ENCODE assay signal across 18 cellular contexts in genomic region chr6:88843040-88843439, GRCh38.
DNase-seq lines count a peak whose midpoint lies in the region; ATAC-seq and TF ChIP-seq lines count a peak whose summit lies in the region.
"Had no signal": no experiment of that assay in that cellular context is flagged by ENCODE, and none has a peak within 500 bp of the region (broad histone marks: within the 10 kb centered on the region; RNA-seq: fewer than 3 reads in every experiment).

No MANE protein-coding gene starts in this region.

- no peaks in the 10 kb centered on the region for H3K4me1 ChIP-seq in right atrium auricular region
- no peaks in the 10 kb centered on the region for H3K4me1 ChIP-seq in right cardiac atrium (ENCODE audit: control insufficient read depth, insufficient read depth, low read length)
- H3K4me1 ChIP-seq in aorta (ENCODE audit: control insufficient read depth in 1 of 2, insufficient read depth in 2 of 2, low read length in 2 of 2), result peaks cover 0 to 2% of the 10 kb centered on the region in 2 donors
- H3K4me1 ChIP-seq: lower lobe of right lung, neural progenitor cell had no signal

- H3K27ac ChIP-seq in right atrium auricular region (peak overlapping the region in 1 of 2 donors; percentile 18), right cardiac atrium (ENCODE audit: low read length) (peak overlapping the region; percentile 52), aorta (ENCODE audit: low read depth in 1 of 2, low read length in 2 of 2) (peak overlapping the region; percentile 82 to 93)
- H3K27ac ChIP-seq: body of pancreas, lower lobe of right lung, neural progenitor cell had no signal

- DNase-seq in Right ventricle myocardium inferior (ENCODE audit: missing footprints), result no peak
- no peak for DNase-seq in right atrium auricular region (ENCODE audit: low spot score)
- peak; percentile 77 to 81 for DNase-seq in cardiac fibroblast (ENCODE audit: low read depth in 2 of 2)
- DNase-seq in right cardiac atrium, result no peak
- no peak for DNase-seq in aorta
- no peak for DNase-seq in DMS114 treated with DMSO at 0.1 percent for 48 hours (lab: John Stamatoyannopoulos, UW; ENCODE audit: unreplicated experiment)
- DNase-seq in T-helper 9 cell, result no peak
- DNase-seq in NCI-H1436 (lab: John Stamatoyannopoulos, UW), result no peak
- DNase-seq: activated CD4-positive, alpha-beta T cell treated with anti-CD3 and anti-CD28 coated beads, Interleukin-2, amount 10 ng/mL, durations not matched to agents 24 days and 14 days; activated T-cell treated with anti-CD3 and anti-CD28 coated beads, Interleukin-2, amount 50 U/mL, for 72 hours; body of pancreas; DMS 273 treated with DMSO at 0.1 percent for 48 hours; lower lobe of right lung; NCI-H1417; NCI-H510A treated with DMSO at 0.1 percent for 48 hours; stomach had no signal

- H3K27me3 ChIP-seq in right atrium auricular region (no peaks in the 10 kb centered on the region), right cardiac atrium (ENCODE audit: control insufficient read depth, insufficient read depth) (no peaks in the 10 kb centered on the region), aorta (ENCODE audit: control insufficient read depth in 1 of 2, insufficient read depth in 2 of 2, low read length in 1 of 2) (no peaks in the 10 kb centered on the region)
- H3K27me3 ChIP-seq: body of pancreas, neural progenitor cell, stomach had no signal

- ATAC-seq in Right ventricle myocardium inferior, result peak; percentile 37
- peak; percentile 67 to 70 for ATAC-seq in right cardiac atrium
- ATAC-seq in aorta (ENCODE audit: low FRiP score), result peak; percentile 87
- ATAC-seq: activated T-cell treated with anti-CD3 and anti-CD28 coated beads, Interleukin-2, amount 50 U/mL, for 72 hours; body of pancreas; lower lobe of right lung had no signal

- TF ChIP-seq CTCF in right atrium auricular region (IDR thresholded peaks at IDR 0.05), result no peak
- no peak for TF ChIP-seq CTCF in cardiac fibroblast (IDR thresholded peaks at IDR 0.05; ENCODE audit: low read depth, low read length)

- H3K36me3 ChIP-seq in right atrium auricular region (no peaks in the 10 kb centered on the region), aorta (ENCODE audit: control insufficient read depth in 1 of 2, insufficient read depth in 2 of 2, low read length in 1 of 2) (no peaks in the 10 kb centered on the region)
- H3K36me3 ChIP-seq: lower lobe of right lung, neural progenitor cell had no signal

- no peak overlapping the region for H3K4me3 ChIP-seq in right atrium auricular region
- H3K4me3 ChIP-seq in cardiac fibroblast (replicated peaks in 1 of 2; ENCODE audit: low read depth in 2 of 2, low read length in 2 of 2), result no peak overlapping the region
- no peak overlapping the region for H3K4me3 ChIP-seq in right cardiac atrium (ENCODE audit: low read length)
- no peak overlapping the region for H3K4me3 ChIP-seq in aorta (ENCODE audit: low read length in 2 of 2)
- H3K4me3 ChIP-seq: body of pancreas, lower lobe of right lung, neural progenitor cell, smooth muscle cell, stomach had no signal

- intact Hi-C loops in Right ventricle myocardium inferior (cut with DNase I), result no loop called here
- intact Hi-C loops in right cardiac atrium (cut with DNase I), result no loop called here
- intact Hi-C loops in aorta (cut with DNase I), result no loop called here

- H3K9me3 ChIP-seq in right atrium auricular region (no peaks in the 10 kb centered on the region), right cardiac atrium (ENCODE audit: control insufficient read depth, low read length) (no peaks in the 10 kb centered on the region), aorta (ENCODE audit: control insufficient read depth, low read length) (no peaks in the 10 kb centered on the region)
- H3K9me3 ChIP-seq: body of pancreas, lower lobe of right lung, stomach had no signal

Comparison
In these comparisons a context has a peak if more than half of its experiments do, and no peak if none do; other contexts are left out.
1. ATAC-seq: peak in every context shown above with its lines; median percentile 87 in aorta; 68 in right cardiac atrium; 37 in Right ventricle myocardium inferior.
2. DNase-seq: peak in cardiac fibroblast (2 of 2); none in Right ventricle myocardium inferior (single experiment), right atrium auricular region (single experiment), right cardiac atrium (0 of 3), aorta (0 of 2), DMS114 treated with DMSO at 0.1 percent for 48 hours (single experiment), T-helper 9 cell (single experiment) and NCI-H1436 (single experiment).